22 cellular contexts compared by ENCODE assay signal in the genomic region with DNA sequence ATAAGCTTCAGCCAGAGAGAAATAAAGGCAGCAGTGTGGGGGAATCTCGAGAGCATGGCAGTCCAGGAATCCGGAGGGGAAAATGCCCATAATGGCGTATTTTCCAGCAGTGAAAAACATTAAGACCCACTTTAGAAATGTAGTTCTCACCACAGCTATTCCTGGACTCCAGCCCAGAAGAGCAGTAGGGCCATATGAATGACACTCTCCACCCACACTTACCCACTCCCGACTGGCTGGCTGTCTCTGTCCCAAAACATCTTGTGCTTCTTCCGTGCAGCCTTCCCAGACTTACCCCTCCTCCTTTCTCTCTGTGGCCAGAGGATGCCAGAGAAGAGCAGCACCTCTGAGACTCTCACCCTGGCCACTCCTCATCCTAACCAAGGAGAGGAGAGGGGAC. TPM values are rescaled to one million over a fixed set of nuclear protein-coding genes. Genes with fewer than 3 reads are reported as not detected.
A peak's percentile ranks its signal among the peaks of the same experiment; 100 is the strongest.
DNase-seq lines count a peak whose midpoint lies in the region; ATAC-seq and TF ChIP-seq lines count a peak whose summit lies in the region.
"Had no signal": no experiment of that assay in that cellular context is flagged by ENCODE, and none has a peak within 500 bp of the region (broad histone marks: within the 10 kb centered on the region; RNA-seq: fewer than 3 reads in every experiment).

No MANE protein-coding gene starts in this region.

- H3K36me3 ChIP-seq in HEK293 (ENCODE audit: control insufficient read depth in 2 of 2, insufficient read depth in 1 of 2, low read length in 2 of 2) (no peaks in the 10 kb centered on the region), brain microvascular endothelial cell (replicated peaks) (no peaks in the 10 kb centered on the region)
- H3K36me3 ChIP-seq: suprapubic skin had no signal

- no peak for ATAC-seq in GM18502 (IDR thresholded peaks at IDR 0.05; ENCODE audit: poor library complexity, unreplicated experiment)
- ATAC-seq: activated CD8-positive, alpha-beta T cell treated with anti-CD3 and anti-CD28 coated beads, Interleukin-2, amount 10 ng/mL, durations not matched to agents 7 days and 5 days had no signal

- POLR2A ChIA-PET in HEK293 (lab: Yijun Ruan, JAX), result no interaction called here

- CTCF ChIA-PET in HEK293 (lab: Yijun Ruan, JAX), result interaction anchor here (0.6 to 1.3 kb wide), 3 partner anchors 32 to 203 kb away, joined by 3 to 4 read pairs (median 3); no protein-coding TSS in a partner anchor

- H3K4me1 ChIP-seq in HEK293 (ENCODE audit: control insufficient read depth, insufficient read depth, low read length), result no peaks in the 10 kb centered on the region

- DNase-seq in AG08395 (ENCODE audit: low spot score), result peak; percentile 62
- peak; percentile 40 for DNase-seq in brain microvascular endothelial cell
- peak; percentile 37 for DNase-seq in mesenteric fat pad (ENCODE audit: low spot score)
- no peak for DNase-seq in activated gamma-delta T cell treated with Interleukin-2 at 50 U/mL for 16 hours
- DNase-seq in activated CD8-positive, alpha-beta memory T cell treated with anti-CD3 and anti-CD28 coated beads, Interleukin-2, amount 50 U/mL, for 48 hours, result no peak
- no peak for DNase-seq in HuH-7 (ENCODE audit: low spot score)
- DNase-seq: activated CD8-positive, alpha-beta T cell treated with anti-CD3 and anti-CD28 coated beads, Interleukin-2, amount 10 ng/mL, durations not matched to agents 7 days and 5 days; activated naive CD4-positive, alpha-beta T cell treated with anti-CD3 and anti-CD28 coated beads, Interleukin-2, amount 50 U/mL, for 16 hours; activated T-cell treated with anti-CD3 and anti-CD28 coated beads, Interleukin-2, amount 50 U/mL, for 48 hours; foreskin keratinocyte; kidney; NCI-H1436; NCI-H82; PC-3; stimulated activated CD4-positive, alpha-beta T cell treated with anti-CD3 and anti-CD28 coated beads, Interleukin-12 subunit alpha, Interleukin-12 subunit beta, amount 100 ng/mL, for 4 hours; T-helper 2 cell had no signal

- H3K4me3 ChIP-seq in HEK293 (ENCODE audit: low read depth, low read length) (no peak overlapping the region), brain microvascular endothelial cell (ENCODE audit: low read depth, low read length) (no peak overlapping the region)
- H3K4me3 ChIP-seq: suprapubic skin had no signal

- H3K27ac ChIP-seq in HEK293 (ENCODE audit: extremely low read depth, low read depth, low read length) (no peak overlapping the region), brain microvascular endothelial cell (no peak overlapping the region)
- H3K27ac ChIP-seq: foreskin keratinocyte, suprapubic skin had no signal

- H3K27me3 ChIP-seq in brain microvascular endothelial cell (replicated peaks), result no peaks in the 10 kb centered on the region
- H3K27me3 ChIP-seq: suprapubic skin had no signal

- H3K9me3 ChIP-seq in HEK293 (ENCODE audit: control insufficient read depth, insufficient read depth, low read depth, low read length), result no peaks in the 10 kb centered on the region
- H3K9me3 ChIP-seq: suprapubic skin had no signal

- in situ Hi-C loops in brain microvascular endothelial cell (cut with HindIII; ENCODE audit: low pct_ligation_motif_present, low sequenced_read_pairs), result no loop called here

- TF ChIP-seq CTCF in HEK293 (tag by site-specific recombination; IDR thresholded peaks at IDR 0.05) (no peak), brain microvascular endothelial cell (IDR thresholded peaks at IDR 0.05; ENCODE audit: low read depth, low read length, missing control alignments) (no peak)

TF ChIP-seq in HEK293, 187 proteins besides CTCF, POLR2A, EP300 and RAD21:
- 0 out of 2 replicates have a peak, but pooled peaks have one; percentile 11 for TF ChIP-seq EGR2 (tag by site-specific recombination; IDR thresholded peaks at IDR 0.05; ENCODE audit: low read depth)
- TF ChIP-seq ZBTB20 (tag by site-specific recombination; IDR thresholded peaks at IDR 0.05), result no peak
- peak; percentile 60 for TF ChIP-seq ZFHX2 (tag by site-specific recombination; conservative IDR thresholded peaks at IDR 0.05)

RNA-seq across cellular contexts. Expression of a gene that starts 56.4 kb away (rescaled TPM):
- total RNA-seq in mesenteric fat pad, result 2.3 TPM
- total RNA-seq: activated CD8-positive, alpha-beta T cell treated with anti-CD3 and anti-CD28 coated beads, Interleukin-2, amount 10 ng/mL, durations not matched to agents 7 days and 5 days; endothelial cell of umbilical vein; M059J; SK-MEL-5 had no signal

Comparison
In these comparisons a context has a peak if more than half of its experiments do, and no peak if none do; other contexts are left out.
1. DNase-seq: peak in AG08395 (single experiment), brain microvascular endothelial cell (single experiment) and mesenteric fat pad (single experiment); none in activated gamma-delta T cell treated with Interleukin-2 at 50 U/mL for 16 hours (single experiment), activated CD8-positive, alpha-beta memory T cell treated with anti-CD3 and anti-CD28 coated beads, Interleukin-2, amount 50 U/mL, for 48 hours (single experiment) and HuH-7 (single experiment).